Comparison of ENCODE assay signal across 8 cellular contexts in the genomic region with DNA sequence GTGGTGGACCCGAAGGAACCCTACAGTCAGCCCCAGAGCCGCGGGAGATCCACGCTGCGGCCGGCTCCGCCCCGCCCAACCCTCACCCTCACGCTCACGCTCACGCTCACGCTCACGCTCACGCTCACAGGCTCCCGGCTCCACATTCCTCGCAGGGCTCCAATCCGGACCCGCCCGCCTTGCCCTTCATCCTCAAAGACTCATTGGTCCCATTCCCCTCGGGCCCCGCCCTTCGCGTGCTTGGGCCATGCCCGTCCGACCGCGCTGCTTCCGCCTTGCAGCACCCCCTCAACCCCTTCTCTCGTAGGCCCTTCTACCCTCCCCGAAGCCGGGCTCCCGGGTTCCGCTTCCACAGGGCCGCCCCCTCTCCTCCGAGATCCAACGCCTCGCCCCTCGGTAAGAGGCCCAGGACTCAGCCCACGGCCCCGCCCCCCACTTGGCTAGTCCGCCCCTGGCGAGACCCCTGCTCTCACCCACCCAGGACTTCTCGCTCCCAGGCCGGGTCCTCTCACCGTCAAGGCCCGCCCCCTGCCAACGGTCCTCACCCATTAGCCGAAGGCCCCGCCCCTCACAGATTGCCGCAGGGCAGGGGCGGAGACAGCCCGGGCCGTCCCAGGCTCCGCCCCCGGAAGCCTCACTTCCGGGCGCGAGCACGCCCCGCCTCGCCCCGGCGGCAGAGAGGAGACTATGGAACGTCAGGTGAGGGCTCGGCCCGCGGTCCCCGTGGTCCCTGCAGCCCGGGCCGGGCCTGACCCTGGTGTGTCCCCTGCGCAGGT. TPM values are rescaled to one million over a fixed set of nuclear protein-coding genes. Genes with fewer than 3 reads are reported as not detected.
DNase-seq lines count a peak whose midpoint lies in the region; ATAC-seq and TF ChIP-seq lines count a peak whose summit lies in the region.

Gene APEH (plus strand): TSS at position 637 of the 776 bp plus-strand sequence. CDS start 51 bp downstream, at position 688.

- peak; percentile 77 for ATAC-seq in HG02571 (IDR thresholded peaks at IDR 0.05; ENCODE audit: unreplicated experiment)
- peak; percentile 81 for ATAC-seq in PC-3
- peak; percentile 88 to 89 for ATAC-seq in activated naive CD4-positive, alpha-beta T cell treated with anti-CD3 and anti-CD28 coated beads, Interleukin-2, amount 50 U/mL, for 72 hours
- peak; percentile 91 to 93 (median 92) for ATAC-seq in psoas muscle

- TF ChIP-seq CTCF in PC-3 (conservative IDR thresholded peaks at IDR 0.05; ENCODE audit: low read depth, low read length) (no peak), psoas muscle (IDR thresholded peaks at IDR 0.05) (no peak), vagina (IDR thresholded peaks at IDR 0.05) (no peak)

- H3K4me1 ChIP-seq in PC-3 (ENCODE audit: insufficient read depth, low read length) = peaks cover 26% of the 10 kb centered on the region
- H3K4me1 ChIP-seq in psoas muscle = peaks cover 20% of the 10 kb centered on the region
- H3K4me1 ChIP-seq in vagina = peaks cover 24% of the 10 kb centered on the region

- no peaks in the 10 kb centered on the region for H3K9me3 Mint-ChIP-seq in activated naive CD4-positive, alpha-beta T cell treated with anti-CD3 and anti-CD28 coated beads, Interleukin-2, amount 50 U/mL, for 72 hours

- BruUV-seq in PC-3 (replicated peaks; lab: Mats Ljungman, UMichigan) = no TSS peak

- peak within 1 kb of the TSS; percentile 75 for H2AFZ ChIP-seq in PC-3 (ENCODE audit: low read length)

- intact Hi-C loops in PC-3 (cut with micrococcal nuclease) = loop anchor here (5.0 kb wide), 2 partner anchors 202 to 222 kb away; partner anchors contain the start of gene DAG1
- intact Hi-C loops in cardiac septum (cut with DNase I) = loop anchor here (5.0 kb wide), 1 partner anchor 197 kb away; no protein-coding TSS in a partner anchor
- intact Hi-C loops in psoas muscle (cut with DNase I) = no loop called here
- intact Hi-C loops in vagina (cut with DNase I) = loop anchor here (5.0 kb wide), 2 partner anchors 132 to 397 kb away; partner anchors contain the start of gene C3orf62

- CTCF ChIA-PET in PC-3 (lab: Charles Lee) = interaction anchor here (3.3 kb wide), 1 partner anchor 134 kb away, joined by 52 read pairs; no protein-coding TSS in a partner anchor

- peak within 1 kb of the TSS; percentile 89 for H3K27ac ChIP-seq in PC-3 (ENCODE audit: low read length)
- peak within 1 kb of the TSS; percentile 95 for H3K27ac ChIP-seq in psoas muscle
- peak within 1 kb of the TSS; percentile 78 for H3K27ac ChIP-seq in vagina

- no peaks in the 10 kb centered on the region for H4K20me1 ChIP-seq in PC-3 (ENCODE audit: low read length)

- TF ChIP-seq POLR2A in vagina (IDR thresholded peaks at IDR 0.05) = peak in 1 of 2 donors; percentile 19

- H3K79me2 ChIP-seq in PC-3 (ENCODE audit: low read length) = peaks cover 24% of the 10 kb centered on the region

- H3K4me2 ChIP-seq in PC-3 (ENCODE audit: low read length) = peak within 1 kb of the TSS; percentile 94

- H3K9me2 ChIP-seq in PC-3 (replicated peaks; ENCODE audit: low read length) = no peaks in the 10 kb centered on the region

- POLR2A ChIA-PET in PC-3 (lab: Charles Lee; ENCODE audit: unreplicated experiment) = no interaction called here

- no peaks in the 10 kb centered on the region for H3K27me3 ChIP-seq in PC-3 (ENCODE audit: low read length)
- no peaks in the 10 kb centered on the region for H3K27me3 ChIP-seq in psoas muscle (ENCODE audit: insufficient read depth in 3 of 3, low read length in 2 of 3)
- H3K27me3 ChIP-seq in vagina = no peaks in the 10 kb centered on the region

- 0 to 2% (median 0%) methylated on average over 63 to 71 of the region's 71 CpGs for WGBS in psoas muscle, 3 donors

- H3K27ac Mint-ChIP-seq in activated naive CD4-positive, alpha-beta T cell treated with anti-CD3 and anti-CD28 coated beads, Interleukin-2, amount 50 U/mL, for 72 hours = peak within 1 kb of the TSS; percentile 98 to 99

- H3K36me3 ChIP-seq in PC-3 (ENCODE audit: low read depth, low read length) = peaks cover 25% of the 10 kb centered on the region; the same call in 1 of the 2 replicates
- peaks cover 10 to 37% of the 10 kb centered on the region in 2 donors for H3K36me3 ChIP-seq in psoas muscle (ENCODE audit: insufficient read depth in 1 of 2, low read depth in 1 of 2)
- peaks cover 0 to 24% of the 10 kb centered on the region in 2 donors for H3K36me3 ChIP-seq in vagina

- H3K9me3 ChIP-seq in PC-3 (ENCODE audit: low read length) (no peaks in the 10 kb centered on the region), psoas muscle (no peaks in the 10 kb centered on the region), vagina (no peaks in the 10 kb centered on the region)

- no peaks in the 10 kb centered on the region for H3F3A ChIP-seq in PC-3 (ENCODE audit: low read length, unreplicated experiment)

- peak; percentile 98 for DNase-seq in PC-3
- peak; percentile 99 for DNase-seq in activated naive CD4-positive, alpha-beta T cell treated with anti-CD3 and anti-CD28 coated beads, Interleukin-2, amount 50 U/mL, for 72 hours (ENCODE audit: low spot score in 2 of 2)
- peak; percentile 97 for DNase-seq in cardiac septum (ENCODE audit: low spot score)
- DNase-seq in psoas muscle = peak; percentile 98 to 99
- peak in 1 of 2 donors; percentile 95 for DNase-seq in vagina (ENCODE audit: extremely low spot score in 2 of 2)
- DNase-seq in DMS 273 treated with DMSO at 0.1 percent for 48 hours (lab: John Stamatoyannopoulos, UW) = no peak

- peak within 1 kb of the TSS; percentile 98 for H3K9ac ChIP-seq in PC-3 (ENCODE audit: low read length)

- H3K4me3 ChIP-seq in GM08714 (ENCODE audit: low read length) = peak within 1 kb of the TSS; percentile 75
- H3K4me3 ChIP-seq in PC-3 (ENCODE audit: low read length) = peak within 1 kb of the TSS; percentile 88
- H3K4me3 ChIP-seq in psoas muscle = peak within 1 kb of the TSS; percentile 86
- H3K4me3 ChIP-seq in vagina = peak within 1 kb of the TSS; percentile 74 to 98

- peaks cover 0 to 16% of the 10 kb centered on the region in 2 donors for H3K36me3 Mint-ChIP-seq in activated naive CD4-positive, alpha-beta T cell treated with anti-CD3 and anti-CD28 coated beads, Interleukin-2, amount 50 U/mL, for 72 hours

RNA-seq across cellular contexts. Expression of gene APEH, which starts in this region (rescaled TPM):
- 236 and 246 TPM in 2 replicates for total RNA-seq in PC-3 (2014; rRNA removed)
- 100 to 1,000 TPM; 137 to 164 TPM for total RNA-seq in activated naive CD4-positive, alpha-beta T cell treated with anti-CD3 and anti-CD28 coated beads, Interleukin-2, amount 50 U/mL, for 72 hours
- 81.4 TPM for total RNA-seq in cardiac septum
- total RNA-seq in psoas muscle = 100 to 1,000 TPM; 115 to 189 (median 165) TPM
- polyA plus RNA-seq in psoas muscle = 100 to 1,000 TPM in 1 of 3 donors, 10 to 100 TPM in 2; 70.8 to 109 (median 89.1) TPM
- 53.3 TPM for total RNA-seq in vagina

Comparison
In these comparisons a context has a peak if more than half of its experiments do, and no peak if none do; other contexts are left out.
1. intact Hi-C loops: an anchor here in PC-3 (5.0 kb wide), cardiac septum (5.0 kb wide) and vagina (5.0 kb wide); none called in psoas muscle.